20 cellular contexts compared by ENCODE assay signal in genomic region chrX:121496966-121497365, GRCh38.
"Had no signal": no experiment of that assay in that cellular context is flagged by ENCODE, and none has a peak within 500 bp of the region (broad histone marks: within the 10 kb centered on the region; RNA-seq: fewer than 3 reads in every experiment).

No MANE protein-coding gene starts in this region.

- DNase-seq: activated CD4-positive, alpha-beta memory T cell treated with anti-CD3 and anti-CD28 coated beads, Interleukin-2, amount 10 ng/mL, durations not matched to agents 7 days and 5 days; activated CD4-positive, alpha-beta T cell treated with anti-CD3 and anti-CD28 coated beads for 1 hour; activated CD4-positive, alpha-beta T cell treated with anti-CD3 and anti-CD28 coated beads, Interleukin-2, amount 10 ng/mL, durations not matched to agents 7 days and 5 days; activated naive CD8-positive, alpha-beta T cell treated with anti-CD3 and anti-CD28 coated beads, Interleukin-2, amount 50 U/mL, for 24 hours; activated T-cell treated with anti-CD3 and anti-CD28 coated beads, Interleukin-2, amount 50 U/mL, for 48 hours; anterior cingulate cortex; brain microvascular endothelial cell; dermis blood vessel endothelial cell; effector CD4-positive, alpha-beta T cell; kidney; left colon; mammary epithelial cell; nephron progenitor cell; pancreas; psoas muscle; sigmoid colon; stimulated activated CD4-positive, alpha-beta T cell treated with anti-CD3 and anti-CD28 coated beads, Interleukin-2, amount 100 ng/mL, for 24 hours; stimulated activated naive CD4-positive, alpha-beta T cell treated with Interleukin-2 at 50 U/mL for 16 hours; T-helper 2 cell; transverse colon had no signal
